Comparison of ENCODE assay signal across 20 cellular contexts in the genomic region with DNA sequence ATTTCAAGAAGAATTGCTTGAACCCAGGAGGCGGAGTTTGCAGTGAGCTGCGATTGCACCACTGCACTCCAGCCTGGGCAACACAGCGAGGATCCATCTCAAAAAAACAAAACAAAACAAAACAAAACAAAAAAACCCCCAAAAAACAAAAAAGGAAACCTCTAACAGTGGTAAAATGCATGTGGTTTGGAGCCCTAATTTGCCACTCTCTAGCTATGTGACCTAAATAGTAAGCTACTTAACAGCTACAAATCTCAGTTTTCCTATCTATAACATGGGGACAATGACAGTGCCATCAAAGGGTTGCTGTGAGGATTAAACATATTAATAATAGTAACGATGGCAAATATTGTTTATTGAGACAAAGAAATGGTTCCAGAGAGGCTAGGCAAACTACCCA.
"Had no signal": no experiment of that assay in that cellular context is flagged by ENCODE, and none has a peak within 500 bp of the region (broad histone marks: within the 10 kb centered on the region; RNA-seq: fewer than 3 reads in every experiment).

No MANE protein-coding gene starts in this region.

- DNase-seq: activated CD4-positive, alpha-beta T cell treated with anti-CD3 and anti-CD28 coated beads, Interleukin-2, amount 10 ng/mL, durations not matched to agents 7 days and 5 days; activated CD4-positive, CD25-positive, alpha-beta regulatory T cell; activated CD8-positive, alpha-beta memory T cell treated with anti-CD3 and anti-CD28 coated beads, Interleukin-2, amount 50 U/mL, for 48 hours; activated gamma-delta T cell; activated T-cell treated with anti-CD3 and anti-CD28 coated beads, Interleukin-2, amount 50 U/mL, for 72 hours; body of pancreas; central memory CD4-positive, alpha-beta T cell; effector CD4-positive, alpha-beta T cell; head of caudate nucleus; immature natural killer cell; naive thymus-derived CD8-positive, alpha-beta T cell; posterior cingulate gyrus; stimulated activated CD4-positive, alpha-beta T cell treated with anti-CD3 and anti-CD28 coated beads, Interleukin-4, amount 100 ng/mL, for 24 hours; stimulated activated CD8-positive, alpha-beta memory T cell treated with anti-CD3 and anti-CD28 coated beads, Interleukin-4, amount 100 ng/mL, for 48 hours; stimulated activated naive CD8-positive, alpha-beta T cell treated with anti-CD3 and anti-CD28 coated beads, Interleukin-15, Interleukin-2, amounts not matched to agents 100 U/mL and 50 U/mL, for 24 hours had no signal

- H3K9me3 Mint-ChIP-seq: activated CD4-positive, alpha-beta T cell treated with anti-CD3 and anti-CD28 coated beads, Interleukin-2, amount 10 ng/mL, durations not matched to agents 7 days and 5 days; activated naive CD4-positive, alpha-beta T cell treated with anti-CD3 and anti-CD28 coated beads, Interleukin-2, amount 50 U/mL, for 72 hours; activated T-cell treated with anti-CD3 and anti-CD28 coated beads, Interleukin-2, amount 50 U/mL, for 72 hours; immature natural killer cell; naive thymus-derived CD8-positive, alpha-beta T cell had no signal

- H3K4me3 Mint-ChIP-seq: activated CD4-positive, alpha-beta T cell treated with anti-CD3 and anti-CD28 coated beads, Interleukin-2, amount 10 ng/mL, durations not matched to agents 7 days and 5 days; activated T-cell treated with anti-CD3 and anti-CD28 coated beads, Interleukin-2, amount 50 U/mL, for 72 hours; immature natural killer cell; naive thymus-derived CD8-positive, alpha-beta T cell had no signal

- H3K27ac Mint-ChIP-seq: activated CD4-positive, alpha-beta T cell treated with anti-CD3 and anti-CD28 coated beads, Interleukin-2, amount 10 ng/mL, durations not matched to agents 7 days and 5 days; activated naive CD4-positive, alpha-beta T cell treated with anti-CD3 and anti-CD28 coated beads, Interleukin-2, amount 50 U/mL, for 72 hours; activated T-cell treated with anti-CD3 and anti-CD28 coated beads, Interleukin-2, amount 50 U/mL, for 72 hours; immature natural killer cell; naive thymus-derived CD8-positive, alpha-beta T cell had no signal

- H3K27me3 ChIP-seq: body of pancreas, right atrium auricular region had no signal

- ATAC-seq: activated naive CD4-positive, alpha-beta T cell treated with anti-CD3 and anti-CD28 coated beads, Interleukin-2, amount 50 U/mL, for 72 hours; activated T-cell treated with anti-CD3 and anti-CD28 coated beads, Interleukin-2, amount 50 U/mL, for 72 hours; body of pancreas; naive thymus-derived CD8-positive, alpha-beta T cell; stimulated activated naive CD8-positive, alpha-beta T cell treated with anti-CD3 and anti-CD28 coated beads, Interleukin-15, Interleukin-2, amounts not matched to agents 100 U/mL and 50 U/mL, for 24 hours had no signal

- H3K27ac ChIP-seq: coronary artery, epithelial cell of prostate had no signal

- H3K9me3 ChIP-seq: body of pancreas, right atrium auricular region had no signal

- H3K27me3 Mint-ChIP-seq: activated CD4-positive, alpha-beta T cell treated with anti-CD3 and anti-CD28 coated beads, Interleukin-2, amount 10 ng/mL, durations not matched to agents 7 days and 5 days; naive thymus-derived CD8-positive, alpha-beta T cell had no signal

- H3K36me3 ChIP-seq: right atrium auricular region had no signal

- H3K4me3 ChIP-seq: body of pancreas, coronary artery, lung, right atrium auricular region had no signal

- H3K36me3 Mint-ChIP-seq: activated naive CD4-positive, alpha-beta T cell treated with anti-CD3 and anti-CD28 coated beads, Interleukin-2, amount 50 U/mL, for 72 hours; immature natural killer cell; naive thymus-derived CD8-positive, alpha-beta T cell had no signal
